Comparison of ENCODE assay signal across 8 cellular contexts in genomic region chr3:181700168-181701087, GRCh38. TPM values are rescaled to one million over a fixed set of nuclear protein-coding genes. Genes with fewer than 3 reads are reported as not detected.
DNase-seq lines count a peak whose midpoint lies in the region; ATAC-seq, FAIRE-seq and TF ChIP-seq lines count a peak whose summit lies in the region.

No MANE protein-coding gene starts in this region.

- H3K27me3 Mint-ChIP-seq in chondrocyte (ENCODE audit: low read depth): peaks cover 56% of the 10 kb centered on the region
- peaks cover 95% of the 10 kb centered on the region for H3K27me3 Mint-ChIP-seq in stimulated activated memory B cell treated with anti-CD40 and anti-IgM and Interleukin-4, amounts not matched to agents 10 μg/mL and 1 μg/mL and 100 μg/mL, for 72 hours

- H3K9me3 Mint-ChIP-seq in chondrocyte (ENCODE audit: low read depth): no peaks in the 10 kb centered on the region
- peaks cover 5% of the 10 kb centered on the region for H3K9me3 Mint-ChIP-seq in stimulated activated memory B cell treated with anti-CD40 and anti-IgM and Interleukin-4, amounts not matched to agents 10 μg/mL and 1 μg/mL and 100 μg/mL, for 72 hours

- peak; percentile 72 for ATAC-seq in HG02852 (IDR thresholded peaks at IDR 0.05; ENCODE audit: unreplicated experiment)
- ATAC-seq in stimulated activated memory B cell treated with anti-CD40 and anti-IgM and Interleukin-4, amounts not matched to agents 10 μg/mL and 1 μg/mL and 100 μg/mL, for 72 hours: no peak

- H3K36me3 ChIP-seq in SK-N-MC (ENCODE audit: insufficient read depth, low read length): no peaks in the 10 kb centered on the region

- H3K4me1 Mint-ChIP-seq in chondrocyte (ENCODE audit: low read depth): peaks cover 13% of the 10 kb centered on the region
- peaks cover 46% of the 10 kb centered on the region for H3K4me1 Mint-ChIP-seq in stimulated activated memory B cell treated with anti-CD40 and anti-IgM and Interleukin-4, amounts not matched to agents 10 μg/mL and 1 μg/mL and 100 μg/mL, for 72 hours

- in situ Hi-C loops in ACHN (cut with HindIII; ENCODE audit: low pct_ligation_motif_present, low pct_unique_long_range_greater_than_20kb, low sequenced_read_pairs): no loop called here

- no peaks in the 10 kb centered on the region for H3K9me3 ChIP-seq in SK-N-MC (ENCODE audit: low read depth, low read length)

- no peak overlapping the region for H3K27ac Mint-ChIP-seq in chondrocyte (ENCODE audit: unreplicated experiment)
- no peak overlapping the region for H3K27ac Mint-ChIP-seq in stimulated activated memory B cell treated with anti-CD40 and anti-IgM and Interleukin-4, amounts not matched to agents 10 μg/mL and 1 μg/mL and 100 μg/mL, for 72 hours

- H3K36me3 Mint-ChIP-seq in chondrocyte (ENCODE audit: low read depth): peaks cover 3% of the 10 kb centered on the region
- no peaks in the 10 kb centered on the region for H3K36me3 Mint-ChIP-seq in stimulated activated memory B cell treated with anti-CD40 and anti-IgM and Interleukin-4, amounts not matched to agents 10 μg/mL and 1 μg/mL and 100 μg/mL, for 72 hours

- FAIRE-seq in GM12891 (lab: Jason Lieb, UNC): peak; percentile 71

- peak; percentile 65 for DNase-seq in ACHN
- DNase-seq in GM12891 (ENCODE audit: insufficient read length, low spot score): no peak
- peak; percentile 34 for DNase-seq in NCI-H1048 (lab: John Stamatoyannopoulos, UW)
- DNase-seq in SK-N-MC (ENCODE audit: low read depth, low spot score): no peak
- DNase-seq in chondrocyte (ENCODE audit: low spot score): no peak
- DNase-seq in left kidney (ENCODE audit: low read depth, low spot score): peak; percentile 95

- peak overlapping the region; percentile 69 for H3K4me3 ChIP-seq in SK-N-MC

- no peak overlapping the region for H3K4me3 Mint-ChIP-seq in chondrocyte (ENCODE audit: unreplicated experiment)
- peak overlapping the region; percentile 44 for H3K4me3 Mint-ChIP-seq in stimulated activated memory B cell treated with anti-CD40 and anti-IgM and Interleukin-4, amounts not matched to agents 10 μg/mL and 1 μg/mL and 100 μg/mL, for 72 hours

- TF ChIP-seq POLR2A in GM12891 (IDR thresholded peaks at IDR 0.05; ENCODE audit: low read depth, low read length): no peak

- peak; percentile 90 for TF ChIP-seq CTCF in chondrocyte (IDR thresholded peaks at IDR 0.05)

- H3K27ac ChIP-seq in SK-N-MC: no peak overlapping the region

- H3K9ac ChIP-seq in SK-N-MC (ENCODE audit: insufficient read length): no peak overlapping the region

TF ChIP-seq in GM12891, 5 proteins besides CTCF, POLR2A, EP300 and RAD21:
- no peak for TF ChIP-seq TAF1 (IDR thresholded peaks at IDR 0.05; ENCODE audit: low read depth, low read length)
- TF ChIP-seq PAX5 (IDR thresholded peaks at IDR 0.05; ENCODE audit: insufficient read depth, low read length, severe bottlenecking): no peak
- TF ChIP-seq POLR2AphosphoS5 (IDR thresholded peaks at IDR 0.05; ENCODE audit: low read depth, low read length): no peak
- no peak for TF ChIP-seq POU2F2 (IDR thresholded peaks at IDR 0.05; ENCODE audit: low read depth, low read length)
- no peak for TF ChIP-seq SPI1 (IDR thresholded peaks at IDR 0.05; ENCODE audit: low read depth, low read length)

RNA-seq across cellular contexts. Expression of gene SOX2, which starts 11.3 kb away (rescaled TPM):
- polyA plus RNA-seq in GM12891 (2012; ENCODE audit: low read depth, missing spikeins): 0.03 TPM
- total RNA-seq in chondrocyte: 0.79 to 3.3 TPM (median 1.3 TPM) in 3 replicates

Comparison
In these comparisons a context has a peak if more than half of its experiments do, and no peak if none do; other contexts are left out.
1. DNase-seq: peak in ACHN (single experiment), NCI-H1048 (single experiment) and left kidney (single experiment); none in GM12891 (single experiment), SK-N-MC (single experiment) and chondrocyte (single experiment).